Comparison of ENCODE assay signal across 8 cellular contexts in genomic region chrX:151448509-151448908, GRCh38.
"Had no signal": no experiment of that assay in that cellular context is flagged by ENCODE, and none has a peak within 500 bp of the region (broad histone marks: within the 10 kb centered on the region; RNA-seq: fewer than 3 reads in every experiment).

No MANE protein-coding gene starts in this region.

- H3K36me3 ChIP-seq: HAP-1 had no signal

- H3K4me3 ChIP-seq: GM23248, HAP-1 had no signal

- H3K9me3 ChIP-seq: HAP-1 had no signal

- H3K4me1 ChIP-seq: HAP-1 had no signal

- DNase-seq: GM23248, GOT3, H7, HFFc6, IMR-90 had no signal

- H3K9ac ChIP-seq: GM23248 had no signal

- H3K27ac ChIP-seq: GM23248, HL-60 had no signal

- H3K27ac Mint-ChIP-seq: HFFc6 had no signal

- ATAC-seq: HCT116 had no signal

- H3K4me3 Mint-ChIP-seq: HFFc6 had no signal

- H3K9me3 Mint-ChIP-seq: HFFc6 had no signal

- H2AFZ ChIP-seq: GM23248 had no signal
